Comparison of ENCODE assay signal across 8 cellular contexts in genomic region chr19:11346104-11346940, GRCh38. TPM values are rescaled to one million over a fixed set of nuclear protein-coding genes. Genes with fewer than 3 reads are reported as not detected.
DNase-seq lines count a peak whose midpoint lies in the region; ATAC-seq lines count a peak whose summit lies in the region.

Gene CCDC159, plus strand, starts transcription at chr19:11346519. Its CDS starts 88 bp downstream, at chr19:11346607.
Gene TMEM205, minus strand, starts transcription at chr19:11346268. Its CDS starts 649 bp downstream, at chr19:11345619.

- peaks cover 16% of the 10 kb centered on the region for H3K4me1 ChIP-seq in GM23248 (ENCODE audit: insufficient read depth)

- H3K79me2 ChIP-seq in GM23248 (ENCODE audit: insufficient read depth): no peaks in the 10 kb centered on the region

- no peaks in the 10 kb centered on the region for H3K36me3 ChIP-seq in GM23248 (ENCODE audit: low read depth)

- no peaks in the 10 kb centered on the region for H3K27me3 Mint-ChIP-seq in naive B cell
- no peaks in the 10 kb centered on the region for H3K27me3 Mint-ChIP-seq in stimulated activated memory B cell treated with anti-CD40 and anti-IgM and Interleukin-4, amounts not matched to agents 10 μg/mL and 1 μg/mL and 100 μg/mL, for 72 hours

- peak within 1 kb of the TSS; percentile 85 for H3K9ac ChIP-seq in GM23248

- in situ Hi-C loops in GM23248 (cut with MboI): no loop called here

- no peaks in the 10 kb centered on the region for H3K9me2 ChIP-seq in GM23248 (ENCODE audit: insufficient read depth)

- peak within 1 kb of the TSS; percentile 93 to 98 (median 97) for H3K4me3 Mint-ChIP-seq in naive B cell
- H3K4me3 Mint-ChIP-seq in stimulated activated memory B cell treated with anti-CD40 and anti-IgM and Interleukin-4, amounts not matched to agents 10 μg/mL and 1 μg/mL and 100 μg/mL, for 72 hours: peak within 1 kb of the TSS; percentile 86

- ATAC-seq in naive B cell (ENCODE audit: low read depth in 2 of 2): peak; percentile 89 to 90
- ATAC-seq in stimulated activated memory B cell treated with anti-CD40 and anti-IgM and Interleukin-4, amounts not matched to agents 10 μg/mL and 1 μg/mL and 100 μg/mL, for 72 hours: peak; percentile 98

- peak; percentile 99 for DNase-seq in EH (ENCODE audit: low read depth)
- peak; percentile 100 for DNase-seq in GM23248
- peak; percentile 97 to 99 for DNase-seq in Kasumi-1 (lab: John Stamatoyannopoulos, UW)
- DNase-seq in RPMI8226: peak; percentile 100
- DNase-seq in activated T-helper 1 cell treated with anti-CD3 and anti-CD28 coated beads, Interleukin-2, amount 50 U/mL, for 16 hours (ENCODE audit: low read depth in 1 of 2, low spot score in 1 of 2): peak; percentile 94 to 96
- DNase-seq in fibroblast of gingiva (ENCODE audit: low read depth): peak; percentile 99
- peak; percentile 99 for DNase-seq in naive B cell

- peak within 1 kb of the TSS; percentile 89 to 99 (median 98) for H3K27ac Mint-ChIP-seq in naive B cell
- H3K27ac Mint-ChIP-seq in stimulated activated memory B cell treated with anti-CD40 and anti-IgM and Interleukin-4, amounts not matched to agents 10 μg/mL and 1 μg/mL and 100 μg/mL, for 72 hours: peak within 1 kb of the TSS; percentile 88

- peak within 1 kb of the TSS; percentile 85 for H3K4me2 ChIP-seq in GM23248 (ENCODE audit: unreplicated experiment)

- 0 to 1% methylated on average over 33 to 50 of the region's 50 CpGs for WGBS in GM23248 (ENCODE audit: low coverage in 1 of 2, low lambda C conversion rate in 2 of 2, missing lambda C conversion rate in 2 of 2), 2 experiments

- H3K27me3 ChIP-seq in GM23248 (replicated peaks; ENCODE audit: insufficient read depth): no peaks in the 10 kb centered on the region

- peaks cover 0 to 7% (median 0%) of the 10 kb centered on the region in 7 donors for H3K9me3 Mint-ChIP-seq in naive B cell
- peaks cover 4% of the 10 kb centered on the region for H3K9me3 Mint-ChIP-seq in stimulated activated memory B cell treated with anti-CD40 and anti-IgM and Interleukin-4, amounts not matched to agents 10 μg/mL and 1 μg/mL and 100 μg/mL, for 72 hours

- H3F3A ChIP-seq in GM23248 (ENCODE audit: insufficient read depth): peaks cover 21% of the 10 kb centered on the region

- H3K9me3 ChIP-seq in GM23248 (ENCODE audit: low read depth): no peaks in the 10 kb centered on the region

- peaks cover 0 to 8% of the 10 kb centered on the region in 2 donors for H3K36me3 Mint-ChIP-seq in naive B cell
- peaks cover 17% of the 10 kb centered on the region for H3K36me3 Mint-ChIP-seq in stimulated activated memory B cell treated with anti-CD40 and anti-IgM and Interleukin-4, amounts not matched to agents 10 μg/mL and 1 μg/mL and 100 μg/mL, for 72 hours

- H3K4me3 ChIP-seq in GM23248: peak within 1 kb of the TSS; percentile 85

- peak within 1 kb of the TSS; percentile 94 for H2AFZ ChIP-seq in GM23248

- peak within 1 kb of the TSS; percentile 41 for H3K27ac ChIP-seq in GM23248

- peaks cover 35 to 51% (median 38%) of the 10 kb centered on the region in 3 donors for H3K4me1 Mint-ChIP-seq in naive B cell
- H3K4me1 Mint-ChIP-seq in stimulated activated memory B cell treated with anti-CD40 and anti-IgM and Interleukin-4, amounts not matched to agents 10 μg/mL and 1 μg/mL and 100 μg/mL, for 72 hours: peaks cover 29% of the 10 kb centered on the region

- H4K20me1 ChIP-seq in GM23248 (ENCODE audit: insufficient read depth): no peaks in the 10 kb centered on the region

RNA-seq across cellular contexts. Expression of gene CCDC159, which starts in this region (rescaled TPM):
- 8.5 and 11.6 TPM in 2 replicates for total RNA-seq in GM23248 (2014; rRNA removed; shearing (Covaris generic))
- polyA plus RNA-seq in GM23248 (2016; fragmentation: Nextera tagmentation; extraction: Ambion mirVana) (11.4 and 16.5 TPM in 2 replicates), naive B cell (ENCODE audit: low read depth in 6 of 6) (10 to 100 TPM; 13.2 to 25.0 (median 16.2) TPM)

RNA-seq across cellular contexts. Expression of gene TMEM205, which starts in this region (rescaled TPM):
- 66.1 and 152 TPM in 2 replicates for total RNA-seq in GM23248 (2014; rRNA removed; shearing (Covaris generic))
- polyA plus RNA-seq in GM23248 (2016; fragmentation: Nextera tagmentation; extraction: Ambion mirVana): 84.6 and 90.1 TPM in 2 replicates
- polyA plus RNA-seq in naive B cell (ENCODE audit: low read depth in 6 of 6): 100 to 1,000 TPM; 102 to 171 (median 114) TPM

Comparison
In these comparisons a context has a peak if more than half of its experiments do, and no peak if none do; other contexts are left out.
1. Peak in every context shown above with its lines: DNase-seq, ATAC-seq, H3K4me3 ChIP-seq and H3K27ac ChIP-seq.